In the genomic region with DNA sequence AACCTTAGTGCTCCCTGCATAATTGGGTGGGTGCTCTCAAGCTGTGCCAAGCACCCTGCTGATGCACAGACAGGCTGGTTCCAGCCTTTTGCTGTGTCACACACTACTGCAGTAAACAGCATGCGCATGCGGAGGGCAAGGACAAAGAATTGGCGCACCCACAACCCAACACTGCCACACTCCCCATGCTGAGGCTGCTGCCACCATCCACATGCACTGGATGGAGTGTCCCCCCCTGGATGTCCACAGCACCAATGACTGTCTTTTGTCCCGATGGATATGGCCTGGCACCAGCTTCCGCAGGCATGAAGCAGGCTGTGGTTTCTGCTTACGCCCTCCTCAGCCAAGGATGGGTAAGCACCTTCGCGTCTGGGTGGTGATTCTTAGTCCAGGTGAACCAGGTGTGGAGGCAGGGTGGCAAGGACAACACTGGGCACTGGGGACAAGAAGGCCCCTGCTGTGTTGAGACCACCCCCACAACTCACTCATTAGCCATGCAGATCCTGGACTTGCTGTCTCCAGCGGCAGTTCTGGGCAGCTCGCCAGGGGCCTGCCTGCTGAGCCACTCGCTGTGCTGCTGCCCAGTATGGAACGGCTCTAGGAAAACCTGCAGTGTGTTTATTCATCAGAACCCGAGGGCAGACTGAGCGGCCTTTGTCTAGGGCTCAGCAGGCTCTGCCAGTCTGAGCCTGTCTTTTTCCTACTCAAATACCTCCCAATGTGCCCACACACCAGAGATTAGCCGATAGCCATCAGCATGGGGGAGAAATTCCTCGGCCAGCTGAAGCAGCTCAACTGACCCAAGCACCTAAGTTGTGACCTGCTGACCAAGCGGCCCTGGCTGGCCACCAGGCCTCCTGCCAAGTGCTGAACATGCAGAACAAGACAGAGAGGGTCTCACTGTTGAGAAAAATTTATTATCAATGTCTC, we compare ENCODE assay signal across 1 cellular context.
TF ChIP-seq lines count a peak whose summit lies in the region.

No MANE protein-coding gene starts in this region.

TF ChIP-seq in SK-N-SH, 30 proteins besides CTCF, POLR2A, EP300 and RAD21 (continued from another document):
- TF ChIP-seq, protein P1, sequence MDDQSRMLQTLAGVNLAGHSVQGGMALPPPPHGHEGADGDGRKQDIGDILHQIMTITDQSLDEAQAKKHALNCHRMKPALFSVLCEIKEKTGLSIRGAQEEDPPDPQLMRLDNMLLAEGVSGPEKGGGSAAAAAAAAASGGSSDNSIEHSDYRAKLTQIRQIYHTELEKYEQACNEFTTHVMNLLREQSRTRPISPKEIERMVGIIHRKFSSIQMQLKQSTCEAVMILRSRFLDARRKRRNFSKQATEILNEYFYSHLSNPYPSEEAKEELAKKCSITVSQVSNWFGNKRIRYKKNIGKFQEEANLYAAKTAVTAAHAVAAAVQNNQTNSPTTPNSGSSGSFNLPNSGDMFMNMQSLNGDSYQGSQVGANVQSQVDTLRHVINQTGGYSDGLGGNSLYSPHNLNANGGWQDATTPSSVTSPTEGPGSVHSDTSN (IDR thresholded peaks at IDR 0.05), result peak; percentile 35
- TF ChIP-seq RCOR1 (IDR thresholded peaks at IDR 0.05; ENCODE audit: low read length), result peak; percentile 69
